ENCODE assay signal across 10 cellular contexts in genomic region chr7:92475261-92475770, GRCh38. TPM values are rescaled to one million over a fixed set of nuclear protein-coding genes. Genes with fewer than 3 reads are reported as not detected.
"Had no signal": no experiment of that assay in that cellular context is flagged by ENCODE, and none has a peak within 500 bp of the region (broad histone marks: within the 10 kb centered on the region; RNA-seq: fewer than 3 reads in every experiment).

No MANE protein-coding gene starts in this region.

RNA-seq across cellular contexts. Expression of gene ERVW-1, which starts 2.4 kb away (rescaled TPM):
- total RNA-seq: OCI-LY7, PC-3, PC-9, Peyer's patch, Right ventricle myocardium inferior, Right ventricle myocardium superior, RPMI7951, SJSA1, SK-MEL-5 had no signal
- polyA plus RNA-seq: SK-N-SH had no signal
